ENCODE assay signal across 8 cellular contexts in the genomic region with DNA sequence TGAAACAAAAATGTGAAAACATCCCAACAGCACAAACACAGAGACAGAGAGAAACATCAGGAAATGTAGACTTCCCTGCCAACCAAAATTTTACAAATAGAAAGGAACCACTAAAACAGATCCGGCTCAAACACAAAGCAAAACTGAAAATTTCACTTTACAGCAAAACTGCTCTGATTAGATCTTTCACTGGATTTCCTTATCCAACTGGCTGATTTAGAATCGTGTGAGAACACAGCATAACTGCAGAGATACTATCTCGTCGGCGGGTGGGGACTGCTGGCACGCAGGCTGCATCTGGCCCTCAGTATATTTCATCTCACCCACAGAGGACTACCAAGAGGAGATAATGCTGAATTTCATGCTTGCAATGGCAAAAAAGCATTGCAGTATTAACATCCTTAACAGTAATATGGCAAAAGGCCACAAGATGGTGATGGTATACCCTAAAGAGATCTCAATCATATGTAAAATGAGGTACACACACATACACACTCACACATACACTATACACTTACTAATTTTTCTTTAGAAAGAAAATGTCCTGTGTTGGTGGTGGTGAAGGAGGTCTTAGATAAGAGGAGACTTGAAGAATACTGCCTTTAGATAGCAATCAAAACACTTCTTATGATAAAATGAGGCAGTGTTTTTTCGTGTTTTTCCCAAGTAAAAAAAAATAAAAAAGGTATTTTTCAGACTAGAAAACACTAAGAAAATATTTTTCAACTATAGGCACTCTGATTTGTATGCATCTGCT. TPM values are rescaled to one million over a fixed set of nuclear protein-coding genes. Genes with fewer than 3 reads are reported as not detected.
DNase-seq lines count a peak whose midpoint lies in the region; ATAC-seq and TF ChIP-seq lines count a peak whose summit lies in the region.

No MANE protein-coding gene starts in this region.

- no peaks in the 10 kb centered on the region for H4K20me1 ChIP-seq in BLaER1

- peak; percentile 57 for DNase-seq in NCI-H2196 (lab: John Stamatoyannopoulos, UW; ENCODE audit: unreplicated experiment)
- peak; percentile 11 to 28 for DNase-seq in activated CD4-positive, alpha-beta T cell treated with anti-CD3 and anti-CD28 coated beads for 24 hours (ENCODE audit: low read depth in 2 of 2)
- DNase-seq in effector memory CD8-positive, alpha-beta T cell = peak; percentile 27 to 50 (median 30)
- DNase-seq in suprapubic skin (ENCODE audit: low spot score in 2 of 2) = no peak

- H3K4me1 ChIP-seq in BLaER1 = peaks cover 15% of the 10 kb centered on the region
- peaks cover 15% of the 10 kb centered on the region for H3K4me1 ChIP-seq in mucosa of stomach (ENCODE audit: control insufficient read depth, insufficient read depth, low read length)
- H3K4me1 ChIP-seq in suprapubic skin = peaks cover 16% of the 10 kb centered on the region

- ATAC-seq in GM18861 (IDR thresholded peaks at IDR 0.05; ENCODE audit: unreplicated experiment) (peak; percentile 95), HG03039 (IDR thresholded peaks at IDR 0.05; ENCODE audit: unreplicated experiment) (peak; percentile 71)
- ATAC-seq in effector memory CD8-positive, alpha-beta T cell (replicated peaks) = peak; percentile 97

- peak overlapping the region; percentile 50 for H3K4me3 ChIP-seq in BLaER1
- H3K4me3 ChIP-seq in mucosa of stomach (ENCODE audit: low read length) = no peak overlapping the region
- H3K4me3 ChIP-seq in suprapubic skin = peak overlapping the region; percentile 25

- H3K9me3 ChIP-seq in BLaER1 (no peaks in the 10 kb centered on the region), mucosa of stomach (ENCODE audit: control insufficient read depth, low read length) (no peaks in the 10 kb centered on the region), suprapubic skin (no peaks in the 10 kb centered on the region)

- H3K9ac ChIP-seq in BLaER1 = peak overlapping the region; percentile 67
- peak overlapping the region; percentile 32 for H3K9ac ChIP-seq in mucosa of stomach (ENCODE audit: low read length)

- no peak for TF ChIP-seq POLR2A in suprapubic skin (IDR thresholded peaks at IDR 0.05)

- no peaks in the 10 kb centered on the region for H3K36me3 ChIP-seq in BLaER1
- no peaks in the 10 kb centered on the region for H3K36me3 ChIP-seq in mucosa of stomach (ENCODE audit: control insufficient read depth, insufficient read depth, low read length)
- no peaks in the 10 kb centered on the region for H3K36me3 ChIP-seq in suprapubic skin

- no peaks in the 10 kb centered on the region for H3K27me3 Mint-ChIP-seq in effector memory CD8-positive, alpha-beta T cell

- peaks cover 8 to 13% of the 10 kb centered on the region in 2 donors for H3K4me1 Mint-ChIP-seq in effector memory CD8-positive, alpha-beta T cell (ENCODE audit: low read depth in 2 of 2)

- peak; percentile 15 to 41 for TF ChIP-seq CTCF in suprapubic skin (IDR thresholded peaks at IDR 0.05)

- no peaks in the 10 kb centered on the region for H3K9me3 Mint-ChIP-seq in effector memory CD8-positive, alpha-beta T cell

- H3K36me3 Mint-ChIP-seq in effector memory CD8-positive, alpha-beta T cell (ENCODE audit: insufficient read depth) = peaks cover 3% of the 10 kb centered on the region

- H3K27ac Mint-ChIP-seq in effector memory CD8-positive, alpha-beta T cell = peak overlapping the region in 1 of 2 donors; percentile 87

- H3K4me3 Mint-ChIP-seq in effector memory CD8-positive, alpha-beta T cell = peak overlapping the region; percentile 48 to 69

- peak overlapping the region; percentile 68 for H3K27ac ChIP-seq in BLaER1
- peak overlapping the region; percentile 69 for H3K27ac ChIP-seq in suprapubic skin

- WGBS in suprapubic skin = 8% methylated on average over 7 of the region's 7 CpGs

- H3K27me3 ChIP-seq in BLaER1 = no peaks in the 10 kb centered on the region
- H3K27me3 ChIP-seq in mucosa of stomach (ENCODE audit: control insufficient read depth, insufficient read depth, low read length) = no peaks in the 10 kb centered on the region
- H3K27me3 ChIP-seq in suprapubic skin = no peaks in the 10 kb centered on the region

- H3K4me2 ChIP-seq in BLaER1 = peak overlapping the region; percentile 73

- TF ChIP-seq EP300 in suprapubic skin (IDR thresholded peaks at IDR 0.05) = no peak

RNA-seq across cellular contexts. Expression of a gene that starts 10.6 kb away (rescaled TPM):
- 10 to 100 TPM; 26.2 to 30.2 (median 28.4) TPM for total RNA-seq in suprapubic skin

RNA-seq across cellular contexts. Expression of a gene that starts 36.8 kb away (rescaled TPM):
- total RNA-seq in suprapubic skin = 10 to 100 TPM; 50.0 to 87.1 (median 69.2) TPM

Comparison
In these comparisons a context has a peak if more than half of its experiments do, and no peak if none do; other contexts are left out.
1. DNase-seq: peak in NCI-H2196 (single experiment), activated CD4-positive, alpha-beta T cell treated with anti-CD3 and anti-CD28 coated beads for 24 hours (2 of 2) and effector memory CD8-positive, alpha-beta T cell (3 of 3); none in suprapubic skin (0 of 2).
2. Peak in every context shown above with its lines, with median percentiles within 50 percentile points of each other: ATAC-seq.